5 cellular contexts compared by ENCODE assay signal in the genomic region with DNA sequence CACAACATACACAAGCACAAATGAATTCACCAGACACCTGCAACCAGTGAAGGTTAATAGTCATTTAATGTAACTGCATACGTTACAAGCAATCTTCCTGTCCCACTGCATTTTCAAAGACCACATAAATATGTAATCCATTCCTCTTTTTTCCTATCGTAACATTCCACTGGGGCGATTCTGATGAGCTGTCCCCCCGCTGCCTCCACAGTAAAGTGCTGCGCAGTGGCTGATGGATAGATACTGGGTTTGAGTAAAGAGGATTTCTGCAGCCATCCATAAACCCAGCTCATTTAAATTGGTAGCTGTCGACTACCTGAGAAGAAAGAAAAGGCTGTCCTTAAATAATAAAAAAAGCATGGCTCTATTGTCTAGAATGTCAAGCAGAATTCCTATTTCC.
"Had no signal": no experiment of that assay in that cellular context is flagged by ENCODE, and none has a peak within 500 bp of the region (broad histone marks: within the 10 kb centered on the region; RNA-seq: fewer than 3 reads in every experiment).

No MANE protein-coding gene starts in this region.

- H3K27ac ChIP-seq: HL-60 had no signal

- DNase-seq: IMR-90, KBM-7 had no signal

- H3K36me3 Mint-ChIP-seq: IgD-negative memory B cell had no signal

- H3K4me1 Mint-ChIP-seq: IgD-negative memory B cell had no signal

- H3K4me3 Mint-ChIP-seq: IgD-negative memory B cell had no signal

- H3K4me3 ChIP-seq: K562 had no signal

- H3K27ac Mint-ChIP-seq: IgD-negative memory B cell had no signal

- H3K9me3 Mint-ChIP-seq: IgD-negative memory B cell had no signal
